ENCODE assay signal across 11 cellular contexts in the genomic region with DNA sequence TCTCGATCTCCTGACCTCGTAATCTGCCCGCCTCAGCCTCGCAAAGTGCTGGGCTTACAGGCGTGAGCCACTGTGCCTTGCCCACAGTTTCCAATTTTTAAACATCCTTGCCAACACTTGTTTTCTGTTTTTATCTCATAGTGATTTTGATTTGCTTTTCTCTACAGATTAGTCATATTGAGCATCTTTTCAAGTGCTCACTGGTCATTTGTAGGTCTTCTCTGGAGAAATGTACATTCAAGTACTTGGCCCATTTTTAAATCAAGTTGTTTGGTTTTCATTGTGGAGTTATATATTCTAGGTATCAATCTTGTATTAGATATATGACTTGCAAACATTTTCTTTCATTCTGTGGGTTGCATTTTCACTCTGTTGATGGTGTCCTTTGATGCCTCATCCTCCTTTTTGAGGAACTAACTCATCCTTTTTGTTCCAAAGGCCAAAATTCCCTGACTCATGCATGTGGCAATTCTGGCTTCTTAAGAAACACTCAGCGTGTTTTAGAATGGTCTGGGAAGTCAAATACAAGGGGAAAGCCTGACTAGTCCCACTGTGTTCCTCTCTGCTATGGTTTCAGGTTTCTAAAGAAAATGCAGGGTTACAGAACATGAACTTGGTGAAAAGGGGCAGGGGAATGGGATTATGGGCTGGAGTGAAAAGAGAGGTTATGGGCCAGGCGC. TPM values are rescaled to one million over a fixed set of nuclear protein-coding genes. Genes with fewer than 3 reads are reported as not detected.
DNase-seq lines count a peak whose midpoint lies in the region; ATAC-seq lines count a peak whose summit lies in the region.
"Had no signal": no experiment of that assay in that cellular context is flagged by ENCODE, and none has a peak within 500 bp of the region (broad histone marks: within the 10 kb centered on the region; RNA-seq: fewer than 3 reads in every experiment).

No MANE protein-coding gene starts in this region.

- no peaks in the 10 kb centered on the region for H3K27me3 ChIP-seq in CD8-positive, alpha-beta memory T cell (ENCODE audit: insufficient read depth, low read length, poor library complexity, severe bottlenecking)

- no peaks in the 10 kb centered on the region for H3K4me1 ChIP-seq in CD8-positive, alpha-beta memory T cell (ENCODE audit: insufficient read depth, low read length)

- no peak overlapping the region for H3K4me3 Mint-ChIP-seq in activated CD4-positive, alpha-beta T cell treated with anti-CD3 and anti-CD28 coated beads for 36 hours
- peak overlapping the region; percentile 22 for H3K4me3 Mint-ChIP-seq in dendritic cell treated with granulocyte-macrophage colony-stimulating factor and Interleukin-4, amounts not matched to agents 40 ng/mL and 50 ng/mL, for 4 days
- no peak overlapping the region for H3K4me3 Mint-ChIP-seq in CD8-positive, alpha-beta memory T cell
- H3K4me3 Mint-ChIP-seq: nephron progenitor cell had no signal

- H3K27me3 Mint-ChIP-seq in activated CD4-positive, alpha-beta T cell treated with anti-CD3 and anti-CD28 coated beads for 36 hours, result peaks cover 34% of the 10 kb centered on the region
- no peaks in the 10 kb centered on the region for H3K27me3 Mint-ChIP-seq in dendritic cell treated with granulocyte-macrophage colony-stimulating factor and Interleukin-4, amounts not matched to agents 40 ng/mL and 50 ng/mL, for 4 days
- H3K27me3 Mint-ChIP-seq in CD8-positive, alpha-beta memory T cell, result no peaks in the 10 kb centered on the region

- peak; percentile 12 for ATAC-seq in activated CD4-positive, alpha-beta T cell treated with anti-CD3 and anti-CD28 coated beads for 36 hours
- ATAC-seq in sciatic nerve (peak; percentile 44), GM18517 (IDR thresholded peaks at IDR 0.05; ENCODE audit: unreplicated experiment) (no peak)

- no peak overlapping the region for H3K4me3 ChIP-seq in CD8-positive, alpha-beta memory T cell (ENCODE audit: low read length)

- CTCF ChIA-PET in activated CD4-positive, alpha-beta T cell treated with anti-CD3 and anti-CD28 coated beads for 36 hours (lab: Charles Lee), result no interaction called here
- CTCF ChIA-PET in CD8-positive, alpha-beta memory T cell (lab: Charles Lee), result no interaction called here

- intact Hi-C loops in activated CD4-positive, alpha-beta T cell treated with anti-CD3 and anti-CD28 coated beads for 36 hours (cut with DNase I, micrococcal nuclease), result no loop called here
- intact Hi-C loops in dendritic cell treated with granulocyte-macrophage colony-stimulating factor and Interleukin-4, amounts not matched to agents 40 ng/mL and 50 ng/mL, for 4 days (cut with micrococcal nuclease), result loop anchor here (1.0 to 5.0 kb wide), 3 partner anchors 24 to 48 kb away; no protein-coding TSS in a partner anchor
- intact Hi-C loops in sciatic nerve (cut with DNase I), result no loop called here

- H3K9me3 Mint-ChIP-seq in activated CD4-positive, alpha-beta T cell treated with anti-CD3 and anti-CD28 coated beads for 36 hours (ENCODE audit: low read depth), result no peaks in the 10 kb centered on the region
- no peaks in the 10 kb centered on the region for H3K9me3 Mint-ChIP-seq in dendritic cell treated with granulocyte-macrophage colony-stimulating factor and Interleukin-4, amounts not matched to agents 40 ng/mL and 50 ng/mL, for 4 days
- no peaks in the 10 kb centered on the region for H3K9me3 Mint-ChIP-seq in CD8-positive, alpha-beta memory T cell

- H3K36me3 ChIP-seq in CD8-positive, alpha-beta memory T cell (ENCODE audit: insufficient read depth, low read length), result no peaks in the 10 kb centered on the region

- H3K9me3 ChIP-seq in CD8-positive, alpha-beta memory T cell (ENCODE audit: low read length), result no peaks in the 10 kb centered on the region

- peaks cover 11% of the 10 kb centered on the region for H3K4me1 Mint-ChIP-seq in activated CD4-positive, alpha-beta T cell treated with anti-CD3 and anti-CD28 coated beads for 36 hours
- H3K4me1 Mint-ChIP-seq in dendritic cell treated with granulocyte-macrophage colony-stimulating factor and Interleukin-4, amounts not matched to agents 40 ng/mL and 50 ng/mL, for 4 days (ENCODE audit: low read depth), result peaks cover 87% of the 10 kb centered on the region
- peaks cover 0 to 1% (median 0%) of the 10 kb centered on the region in 3 donors for H3K4me1 Mint-ChIP-seq in CD8-positive, alpha-beta memory T cell

- no peak overlapping the region for H3K27ac Mint-ChIP-seq in activated CD4-positive, alpha-beta T cell treated with anti-CD3 and anti-CD28 coated beads for 36 hours
- H3K27ac Mint-ChIP-seq in dendritic cell treated with granulocyte-macrophage colony-stimulating factor and Interleukin-4, amounts not matched to agents 40 ng/mL and 50 ng/mL, for 4 days, result peak overlapping the region; percentile 95
- H3K27ac Mint-ChIP-seq in CD8-positive, alpha-beta memory T cell, result no peak overlapping the region
- H3K27ac Mint-ChIP-seq: nephron progenitor cell had no signal

- H3K36me3 Mint-ChIP-seq in activated CD4-positive, alpha-beta T cell treated with anti-CD3 and anti-CD28 coated beads for 36 hours (ENCODE audit: low read depth), result no peaks in the 10 kb centered on the region
- peaks cover 3% of the 10 kb centered on the region for H3K36me3 Mint-ChIP-seq in dendritic cell treated with granulocyte-macrophage colony-stimulating factor and Interleukin-4, amounts not matched to agents 40 ng/mL and 50 ng/mL, for 4 days (ENCODE audit: low read depth)
- no peaks in the 10 kb centered on the region for H3K36me3 Mint-ChIP-seq in CD8-positive, alpha-beta memory T cell

- no peak overlapping the region for H3K27ac ChIP-seq in CD8-positive, alpha-beta memory T cell (ENCODE audit: low read depth, low read length)

- POLR2A ChIA-PET in activated CD4-positive, alpha-beta T cell treated with anti-CD3 and anti-CD28 coated beads for 36 hours (lab: Charles Lee), result no interaction called here
- POLR2A ChIA-PET in CD8-positive, alpha-beta memory T cell (lab: Charles Lee), result no interaction called here

- DNase-seq in activated CD4-positive, alpha-beta T cell treated with anti-CD3 and anti-CD28 coated beads for 36 hours, result no peak
- DNase-seq in activated CD4-positive, alpha-beta T cell treated with anti-CD3 and anti-CD28 coated beads, Interleukin-2, amount 50 U/mL, for 1 hour, result no peak
- peak; percentile 75 for DNase-seq in NOMO-1 treated with DMSO at 0.1 percent for 48 hours (lab: John Stamatoyannopoulos, UW; ENCODE audit: unreplicated experiment)
- no peak for DNase-seq in sciatic nerve (ENCODE audit: low spot score)
- DNase-seq in NCI-H82 (lab: John Stamatoyannopoulos, UW), result no peak
- DNase-seq in CD8-positive, alpha-beta memory T cell, result no peak
- DNase-seq: 8988T, NCI-H1694, nephron progenitor cell had no signal

RNA-seq across cellular contexts. Expression of a gene that starts 37.3 kb away (rescaled TPM):
- total RNA-seq in activated CD4-positive, alpha-beta T cell treated with anti-CD3 and anti-CD28 coated beads for 36 hours, result under 1 TPM; 0.14 to 0.19 TPM
- 7.0 TPM for total RNA-seq in sciatic nerve
- total RNA-seq in CD8-positive, alpha-beta memory T cell, result under 1 TPM; 0.58 to 0.59 TPM
- 1.1 TPM for polyA plus RNA-seq in CD8-positive, alpha-beta memory T cell

RNA-seq across cellular contexts. Expression of a gene that starts 50.8 kb away (rescaled TPM):
- total RNA-seq in activated CD4-positive, alpha-beta T cell treated with anti-CD3 and anti-CD28 coated beads for 36 hours, result 10 to 100 TPM; 30.1 to 37.1 TPM
- 20.1 TPM for total RNA-seq in sciatic nerve
- 10 to 100 TPM; 31.5 to 34.6 TPM for total RNA-seq in CD8-positive, alpha-beta memory T cell
- polyA plus RNA-seq in CD8-positive, alpha-beta memory T cell, result 6.0 TPM
